Comparison of ENCODE assay signal across 8 cellular contexts in genomic region chr5:81302596-81302995, GRCh38. TPM values are rescaled to one million over a fixed set of nuclear protein-coding genes. Genes with fewer than 3 reads are reported as not detected.
DNase-seq lines count a peak whose midpoint lies in the region; ATAC-seq and TF ChIP-seq lines count a peak whose summit lies in the region.

No MANE protein-coding gene starts in this region.

- no peaks in the 10 kb centered on the region for H3K9me3 ChIP-seq in CD8-positive, alpha-beta memory T cell (ENCODE audit: low read length)
- H3K9me3 ChIP-seq in OCI-LY7 (ENCODE audit: low read length): no peaks in the 10 kb centered on the region
- no peaks in the 10 kb centered on the region for H3K9me3 ChIP-seq in neutrophil

- no peak overlapping the region for H2AFZ ChIP-seq in OCI-LY7 (ENCODE audit: low read length)

- CTCF ChIA-PET in CD8-positive, alpha-beta memory T cell (lab: Charles Lee): interaction anchor here (1.4 to 1.5 kb wide), 2 partner anchors 8 to 976 kb away, joined by 3 read pairs; no protein-coding TSS in a partner anchor
- CTCF ChIA-PET in OCI-LY7 (lab: Charles Lee; ENCODE audit: unreplicated experiment): no interaction called here

- no peaks in the 10 kb centered on the region for H3K27me3 Mint-ChIP-seq in CD8-positive, alpha-beta memory T cell
- H3K27me3 Mint-ChIP-seq in effector memory CD8-positive, alpha-beta T cell: no peaks in the 10 kb centered on the region

- H3K27ac Mint-ChIP-seq in CD8-positive, alpha-beta memory T cell: peak overlapping the region in 7 of 8 donors; percentile 11 to 98 (median 97)
- H3K27ac Mint-ChIP-seq in effector memory CD8-positive, alpha-beta T cell: peak overlapping the region; percentile 94 to 97

- peak overlapping the region; percentile 68 for H3K4me3 ChIP-seq in CD8-positive, alpha-beta memory T cell (ENCODE audit: low read length)
- H3K4me3 ChIP-seq in OCI-LY7 (ENCODE audit: low read depth, low read length, poor library complexity, severe bottlenecking) (peak overlapping the region; percentile 77), neutrophil (ENCODE audit: low read depth in 1 of 2, low read length in 1 of 2) (peak overlapping the region; percentile 84 to 86), lower leg skin (ENCODE audit: low read depth, poor library complexity, severe bottlenecking) (no peak overlapping the region)

- H3K4me3 Mint-ChIP-seq in CD8-positive, alpha-beta memory T cell: peak overlapping the region; percentile 88 to 96 (median 94)
- H3K4me3 Mint-ChIP-seq in effector memory CD8-positive, alpha-beta T cell: peak overlapping the region; percentile 94

- no peak overlapping the region for H3K27ac ChIP-seq in CD8-positive, alpha-beta memory T cell (ENCODE audit: low read depth, low read length)
- H3K27ac ChIP-seq in OCI-LY7 (ENCODE audit: low read depth, low read length, poor library complexity, severe bottlenecking) (no peak overlapping the region), neutrophil (no peak overlapping the region)

- peaks cover 0 to 19% (median 0%) of the 10 kb centered on the region in 3 donors for H3K36me3 Mint-ChIP-seq in CD8-positive, alpha-beta memory T cell
- peaks cover 16% of the 10 kb centered on the region for H3K36me3 Mint-ChIP-seq in effector memory CD8-positive, alpha-beta T cell (ENCODE audit: insufficient read depth)

- intact Hi-C loops in OCI-LY7 (cut with micrococcal nuclease; ENCODE audit: unreplicated experiment): loop anchor here (5.0 kb wide), 1 partner anchor 550 kb away; no protein-coding TSS in a partner anchor
- intact Hi-C loops in lower leg skin (cut with DNase I; ENCODE audit: low total_unique reads): no loop called here

- H4K20me1 ChIP-seq in OCI-LY7 (ENCODE audit: insufficient read depth, low read length): no peaks in the 10 kb centered on the region

- H3K79me2 ChIP-seq in OCI-LY7 (ENCODE audit: insufficient read depth, low read depth, low read length): peaks cover 12% of the 10 kb centered on the region; the same call in 1 of the 2 replicates

- POLR2A ChIA-PET in CD8-positive, alpha-beta memory T cell (lab: Charles Lee): interaction anchor here (1.6 kb wide), 1 partner anchor 669 kb away, joined by 5 read pairs; the partner anchor contains the start of gene ATG10
- POLR2A ChIA-PET in OCI-LY7 (lab: Charles Lee): interaction anchor here (0.6 to 2.7 kb wide), 9 partner anchors 10 to 981 kb away, joined by 3 to 14 read pairs (median 4); no protein-coding TSS in a partner anchor

- H3K9me2 ChIP-seq in OCI-LY7 (ENCODE audit: insufficient read depth, low read length): no peaks in the 10 kb centered on the region

- WGBS in lower leg skin, 2 donors: 85% methylated on average over 5 of the region's 5 CpGs

- H3K4me1 Mint-ChIP-seq in CD8-positive, alpha-beta memory T cell: peaks cover 42 to 63% (median 52%) of the 10 kb centered on the region in 3 donors
- peaks cover 25 to 26% of the 10 kb centered on the region in 2 donors for H3K4me1 Mint-ChIP-seq in effector memory CD8-positive, alpha-beta T cell (ENCODE audit: low read depth in 2 of 2)

- no TSS peak for BruUV-seq in OCI-LY7 (replicated peaks; lab: Mats Ljungman, UMichigan)

- no peak for DNase-seq in CD8-positive, alpha-beta memory T cell
- DNase-seq in OCI-LY7 (ENCODE audit: low spot score) (no peak), Ammon's horn (ENCODE audit: low spot score) (no peak), lower leg skin (ENCODE audit: low spot score in 2 of 2) (no peak), NCI-H2107 treated with DMSO at 0.1 percent for 48 hours (lab: John Stamatoyannopoulos, UW; ENCODE audit: unreplicated experiment) (no peak)
- DNase-seq in effector memory CD8-positive, alpha-beta T cell: no peak
- no peak for DNase-seq in activated effector memory CD4-positive, alpha-beta T cell treated with Interleukin-2 at 50 U/mL for 16 hours

- peak overlapping the region; percentile 84 for H3K4me2 ChIP-seq in OCI-LY7 (ENCODE audit: low read length)

- H3K9me3 Mint-ChIP-seq in CD8-positive, alpha-beta memory T cell: no peaks in the 10 kb centered on the region
- no peaks in the 10 kb centered on the region for H3K9me3 Mint-ChIP-seq in effector memory CD8-positive, alpha-beta T cell

- no peak for TF ChIP-seq POLR2A in lower leg skin (IDR thresholded peaks at IDR 0.05)

- H3K27me3 ChIP-seq in CD8-positive, alpha-beta memory T cell (ENCODE audit: insufficient read depth, low read length, poor library complexity, severe bottlenecking): no peaks in the 10 kb centered on the region
- H3K27me3 ChIP-seq in neutrophil: no peaks in the 10 kb centered on the region

- TF ChIP-seq CTCF in OCI-LY7 (conservative IDR thresholded peaks at IDR 0.05; ENCODE audit: low read length): no peak
- no peak for TF ChIP-seq CTCF in neutrophil (IDR thresholded peaks at IDR 0.05)
- no peak for TF ChIP-seq CTCF in lower leg skin (IDR thresholded peaks at IDR 0.05)

- no peaks in the 10 kb centered on the region for H3K36me3 ChIP-seq in CD8-positive, alpha-beta memory T cell (ENCODE audit: insufficient read depth, low read length)
- H3K36me3 ChIP-seq in OCI-LY7 (ENCODE audit: insufficient read depth, low read length) (peaks cover 3% of the 10 kb centered on the region; the same call in 1 of the 2 replicates), neutrophil (peaks cover 8% of the 10 kb centered on the region)

- peaks cover 28% of the 10 kb centered on the region for H3K4me1 ChIP-seq in CD8-positive, alpha-beta memory T cell (ENCODE audit: insufficient read depth, low read length)
- peaks cover 22% of the 10 kb centered on the region for H3K4me1 ChIP-seq in OCI-LY7 (ENCODE audit: insufficient read depth, low read length, poor library complexity, severe bottlenecking)
- peaks cover 18 to 29% of the 10 kb centered on the region in 2 experiments for H3K4me1 ChIP-seq in neutrophil (ENCODE audit: control insufficient read depth in 1 of 2, insufficient read depth in 1 of 2, low read depth in 1 of 2, low read length in 1 of 2)

- ATAC-seq in effector memory CD8-positive, alpha-beta T cell (replicated peaks): no peak

RNA-seq across cellular contexts. Expression of gene ZCCHC9, which starts 1.2 kb away (rescaled TPM):
- 10 to 100 TPM; 41.0 to 41.9 TPM for total RNA-seq in CD8-positive, alpha-beta memory T cell
- polyA plus RNA-seq in CD8-positive, alpha-beta memory T cell: 14.7 TPM
- 19.2 and 29.1 TPM in 2 replicates for total RNA-seq in OCI-LY7 (2014; rRNA removed; shearing (Covaris generic))
- total RNA-seq in OCI-LY7 (2022) (27.4 and 29.1 TPM in 2 replicates), lower leg skin (10 to 100 TPM; 12.6 to 23.0 (median 21.2) TPM)
